Comparison of ENCODE assay signal across 19 cellular contexts in the genomic region with DNA sequence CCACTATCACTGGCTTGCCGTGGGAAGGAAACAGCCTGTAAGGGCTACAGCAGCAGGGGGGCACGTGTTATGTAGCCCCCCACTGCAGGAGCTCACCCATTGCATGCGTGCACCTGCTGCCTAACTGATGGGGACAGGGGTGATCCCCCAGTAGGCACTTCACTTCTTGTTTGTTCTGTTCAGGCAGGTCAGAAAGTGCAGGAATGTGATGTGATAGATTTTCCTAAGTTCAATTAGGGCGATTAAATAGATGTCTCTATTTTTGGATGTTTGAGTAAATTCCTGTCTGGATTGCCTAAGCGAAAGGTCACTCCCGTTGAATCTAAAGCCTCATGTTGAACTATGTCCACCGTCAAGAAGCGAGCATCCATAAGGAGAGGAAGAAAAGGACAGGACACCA.
DNase-seq lines count a peak whose midpoint lies in the region; ATAC-seq and TF ChIP-seq lines count a peak whose summit lies in the region.
"Had no signal": no experiment of that assay in that cellular context is flagged by ENCODE, and none has a peak within 500 bp of the region (broad histone marks: within the 10 kb centered on the region; RNA-seq: fewer than 3 reads in every experiment).

No MANE protein-coding gene starts in this region.

- DNase-seq in endothelial cell (ENCODE audit: low spot score): no peak
- no peak for DNase-seq in ecto neural progenitor cell (ENCODE audit: low spot score)
- no peak for DNase-seq in activated naive CD8-positive, alpha-beta T cell treated with anti-CD3 and anti-CD28 coated beads, Interleukin-2, amount 50 U/mL, for 24 hours
- DNase-seq in AG20443 (ENCODE audit: low spot score): no peak
- DNase-seq: ACHN; AML-193; Calu3; CD4-positive, alpha-beta memory T cell; DMS79 treated with DMSO at 0.1 percent for 48 hours; GF-D8; HCEC 1CT; HFFc6; IMR-90 had no signal

- WGBS in liver: 29% methylated on average over 8 of the region's 8 CpGs

- peak; percentile 27 to 37 for TF ChIP-seq RAD21 in liver (IDR thresholded peaks at IDR 0.05)

- H3K9me3 ChIP-seq in HEK293 (ENCODE audit: control insufficient read depth, insufficient read depth, low read depth, low read length) (no peaks in the 10 kb centered on the region), liver (ENCODE audit: control insufficient read depth in 4 of 4, low read length in 3 of 4) (no peaks in the 10 kb centered on the region)

- H3K27me3 Mint-ChIP-seq in endothelial cell (ENCODE audit: unreplicated experiment): peaks cover 2% of the 10 kb centered on the region
- H3K27me3 Mint-ChIP-seq in activated naive CD8-positive, alpha-beta T cell treated with anti-CD3 and anti-CD28 coated beads, Interleukin-2, amount 50 U/mL, for 24 hours: peaks cover 10% of the 10 kb centered on the region

- H3K4me1 ChIP-seq in HEK293 (ENCODE audit: control insufficient read depth, insufficient read depth, low read length) (peaks cover 4% of the 10 kb centered on the region), liver (ENCODE audit: control insufficient read depth in 4 of 4, insufficient read depth in 4 of 4, low read length in 3 of 4) (peaks cover 7 to 29% (median 20%) of the 10 kb centered on the region in 4 donors)

- H3K4me1 Mint-ChIP-seq in endothelial cell (ENCODE audit: unreplicated experiment): no peaks in the 10 kb centered on the region
- no peaks in the 10 kb centered on the region for H3K4me1 Mint-ChIP-seq in activated naive CD8-positive, alpha-beta T cell treated with anti-CD3 and anti-CD28 coated beads, Interleukin-2, amount 50 U/mL, for 24 hours
- H3K4me1 Mint-ChIP-seq: CD4-positive, alpha-beta memory T cell; GM23338 had no signal

- POLR2A ChIA-PET in HEK293 (lab: Yijun Ruan, JAX): no interaction called here

- H3K27me3 ChIP-seq in liver (ENCODE audit: control insufficient read depth in 4 of 4, insufficient read depth in 4 of 4, low read length in 3 of 4): no peaks in the 10 kb centered on the region

- H3K4me3 ChIP-seq in HEK293 (ENCODE audit: low read depth, low read length) (no peak overlapping the region), liver (ENCODE audit: low read depth in 1 of 3, low read length in 3 of 3) (no peak overlapping the region)
- H3K4me3 ChIP-seq: GM23338, K562 had no signal

- peaks cover 8% of the 10 kb centered on the region for H3K9me3 Mint-ChIP-seq in endothelial cell (ENCODE audit: unreplicated experiment)
- H3K9me3 Mint-ChIP-seq in activated naive CD8-positive, alpha-beta T cell treated with anti-CD3 and anti-CD28 coated beads, Interleukin-2, amount 50 U/mL, for 24 hours: no peaks in the 10 kb centered on the region
- H3K9me3 Mint-ChIP-seq: HFFc6 had no signal

- no peak overlapping the region for H3K27ac Mint-ChIP-seq in endothelial cell (ENCODE audit: unreplicated experiment)
- H3K27ac Mint-ChIP-seq in activated naive CD8-positive, alpha-beta T cell treated with anti-CD3 and anti-CD28 coated beads, Interleukin-2, amount 50 U/mL, for 24 hours: no peak overlapping the region
- H3K27ac Mint-ChIP-seq: CD4-positive, alpha-beta memory T cell; GM23338; HFFc6 had no signal

- H3K9ac ChIP-seq in liver (ENCODE audit: low read depth in 1 of 2, low read length in 2 of 2): no peak overlapping the region

- H3K27ac ChIP-seq in HEK293 (ENCODE audit: extremely low read depth, low read depth, low read length) (no peak overlapping the region), liver (ENCODE audit: low read depth in 1 of 2, low read length in 2 of 2) (peak overlapping the region; percentile 93 to 99)
- H3K27ac ChIP-seq: C4-2B had no signal

- H3K4me3 Mint-ChIP-seq in endothelial cell (ENCODE audit: unreplicated experiment): peak overlapping the region; percentile 26
- no peak overlapping the region for H3K4me3 Mint-ChIP-seq in activated naive CD8-positive, alpha-beta T cell treated with anti-CD3 and anti-CD28 coated beads, Interleukin-2, amount 50 U/mL, for 24 hours
- H3K4me3 Mint-ChIP-seq: CD4-positive, alpha-beta memory T cell; GM23338; HFFc6 had no signal

- CTCF ChIA-PET in HEK293 (lab: Yijun Ruan, JAX): no interaction called here

- TF ChIP-seq CTCF in HEK293 (tag by site-specific recombination; IDR thresholded peaks at IDR 0.05): no peak
- no peak for TF ChIP-seq CTCF in endothelial cell (IDR thresholded peaks at IDR 0.05; ENCODE audit: unreplicated experiment)
- no peak for TF ChIP-seq CTCF in liver (IDR thresholded peaks at IDR 0.05; ENCODE audit: low read depth, low read length, missing input control)

- ATAC-seq in HG02763 (IDR thresholded peaks at IDR 0.05; ENCODE audit: unreplicated experiment): no peak
- no peak for ATAC-seq in activated naive CD8-positive, alpha-beta T cell treated with anti-CD3 and anti-CD28 coated beads, Interleukin-2, amount 50 U/mL, for 24 hours
- ATAC-seq: GM23338, K562 had no signal

- H3K36me3 ChIP-seq in HEK293 (ENCODE audit: control insufficient read depth in 2 of 2, insufficient read depth in 1 of 2, low read length in 2 of 2) (no peaks in the 10 kb centered on the region), liver (ENCODE audit: control insufficient read depth in 4 of 4, insufficient read depth in 3 of 4, low read depth in 1 of 4, low read length in 3 of 4) (no peaks in the 10 kb centered on the region)

- peaks cover 13% of the 10 kb centered on the region for H3K36me3 Mint-ChIP-seq in endothelial cell (ENCODE audit: low read depth, unreplicated experiment)
- no peaks in the 10 kb centered on the region for H3K36me3 Mint-ChIP-seq in activated naive CD8-positive, alpha-beta T cell treated with anti-CD3 and anti-CD28 coated beads, Interleukin-2, amount 50 U/mL, for 24 hours (ENCODE audit: low read depth)
- H3K36me3 Mint-ChIP-seq: CD4-positive, alpha-beta memory T cell had no signal

TF ChIP-seq in HEK293, 187 proteins besides CTCF, POLR2A, EP300 and RAD21:
- no peak for TF ChIP-seq ZNF394 (tag by site-specific recombination; IDR thresholded peaks at IDR 0.05; ENCODE audit: borderline replicate concordance)
- no peak for TF ChIP-seq SALL2 (tag by site-specific recombination; IDR thresholded peaks at IDR 0.05; ENCODE audit: borderline replicate concordance)
- peak; percentile 30; the same call in 1 of the 2 replicates for TF ChIP-seq ZIC2 (tag by site-specific recombination; IDR thresholded peaks at IDR 0.05)
- TF ChIP-seq ZNF155 (tag by site-specific recombination; IDR thresholded peaks at IDR 0.05): no peak
- TF ChIP-seq, protein P1, sequence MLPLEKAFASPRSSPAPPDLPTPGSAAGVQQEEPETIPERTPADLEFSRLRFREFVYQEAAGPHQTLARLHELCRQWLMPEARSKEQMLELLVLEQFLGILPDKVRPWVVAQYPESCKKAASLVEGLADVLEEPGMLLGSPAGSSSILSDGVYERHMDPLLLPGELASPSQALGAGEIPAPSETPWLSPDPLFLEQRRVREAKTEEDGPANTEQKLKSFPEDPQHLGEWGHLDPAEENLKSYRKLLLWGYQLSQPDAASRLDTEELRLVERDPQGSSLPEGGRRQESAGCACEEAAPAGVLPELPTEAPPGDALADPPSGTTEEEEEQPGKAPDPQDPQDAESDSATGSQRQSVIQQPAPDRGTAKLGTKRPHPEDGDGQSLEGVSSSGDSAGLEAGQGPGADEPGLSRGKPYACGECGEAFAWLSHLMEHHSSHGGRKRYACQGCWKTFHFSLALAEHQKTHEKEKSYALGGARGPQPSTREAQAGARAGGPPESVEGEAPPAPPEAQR (tag by site-specific recombination; IDR thresholded peaks at IDR 0.05): no peak

TF ChIP-seq in liver, 16 proteins besides CTCF, POLR2A, EP300 and RAD21 (continues in another document):
- TF ChIP-seq NR2F2 (IDR thresholded peaks at IDR 0.05) (no peak), EGR1 (IDR thresholded peaks at IDR 0.05; ENCODE audit: low read depth in 2 of 2) (peak in 1 of 2 donors; percentile 88), FOXA2 (IDR thresholded peaks at IDR 0.05) (peak; percentile 68), HNF4G (IDR thresholded peaks at IDR 0.05) (peak; percentile 65), RXRA (IDR thresholded peaks at IDR 0.05) (peak; percentile 96 to 98)
- TF ChIP-seq, protein P2, sequence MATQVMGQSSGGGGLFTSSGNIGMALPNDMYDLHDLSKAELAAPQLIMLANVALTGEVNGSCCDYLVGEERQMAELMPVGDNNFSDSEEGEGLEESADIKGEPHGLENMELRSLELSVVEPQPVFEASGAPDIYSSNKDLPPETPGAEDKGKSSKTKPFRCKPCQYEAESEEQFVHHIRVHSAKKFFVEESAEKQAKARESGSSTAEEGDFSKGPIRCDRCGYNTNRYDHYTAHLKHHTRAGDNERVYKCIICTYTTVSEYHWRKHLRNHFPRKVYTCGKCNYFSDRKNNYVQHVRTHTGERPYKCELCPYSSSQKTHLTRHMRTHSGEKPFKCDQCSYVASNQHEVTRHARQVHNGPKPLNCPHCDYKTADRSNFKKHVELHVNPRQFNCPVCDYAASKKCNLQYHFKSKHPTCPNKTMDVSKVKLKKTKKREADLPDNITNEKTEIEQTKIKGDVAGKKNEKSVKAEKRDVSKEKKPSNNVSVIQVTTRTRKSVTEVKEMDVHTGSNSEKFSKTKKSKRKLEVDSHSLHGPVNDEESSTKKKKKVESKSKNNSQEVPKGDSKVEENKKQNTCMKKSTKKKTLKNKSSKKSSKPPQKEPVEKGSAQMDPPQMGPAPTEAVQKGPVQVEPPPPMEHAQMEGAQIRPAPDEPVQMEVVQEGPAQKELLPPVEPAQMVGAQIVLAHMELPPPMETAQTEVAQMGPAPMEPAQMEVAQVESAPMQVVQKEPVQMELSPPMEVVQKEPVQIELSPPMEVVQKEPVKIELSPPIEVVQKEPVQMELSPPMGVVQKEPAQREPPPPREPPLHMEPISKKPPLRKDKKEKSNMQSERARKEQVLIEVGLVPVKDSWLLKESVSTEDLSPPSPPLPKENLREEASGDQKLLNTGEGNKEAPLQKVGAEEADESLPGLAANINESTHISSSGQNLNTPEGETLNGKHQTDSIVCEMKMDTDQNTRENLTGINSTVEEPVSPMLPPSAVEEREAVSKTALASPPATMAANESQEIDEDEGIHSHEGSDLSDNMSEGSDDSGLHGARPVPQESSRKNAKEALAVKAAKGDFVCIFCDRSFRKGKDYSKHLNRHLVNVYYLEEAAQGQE (IDR thresholded peaks at IDR 0.05): peak; percentile 10
- TF ChIP-seq, protein P3, sequence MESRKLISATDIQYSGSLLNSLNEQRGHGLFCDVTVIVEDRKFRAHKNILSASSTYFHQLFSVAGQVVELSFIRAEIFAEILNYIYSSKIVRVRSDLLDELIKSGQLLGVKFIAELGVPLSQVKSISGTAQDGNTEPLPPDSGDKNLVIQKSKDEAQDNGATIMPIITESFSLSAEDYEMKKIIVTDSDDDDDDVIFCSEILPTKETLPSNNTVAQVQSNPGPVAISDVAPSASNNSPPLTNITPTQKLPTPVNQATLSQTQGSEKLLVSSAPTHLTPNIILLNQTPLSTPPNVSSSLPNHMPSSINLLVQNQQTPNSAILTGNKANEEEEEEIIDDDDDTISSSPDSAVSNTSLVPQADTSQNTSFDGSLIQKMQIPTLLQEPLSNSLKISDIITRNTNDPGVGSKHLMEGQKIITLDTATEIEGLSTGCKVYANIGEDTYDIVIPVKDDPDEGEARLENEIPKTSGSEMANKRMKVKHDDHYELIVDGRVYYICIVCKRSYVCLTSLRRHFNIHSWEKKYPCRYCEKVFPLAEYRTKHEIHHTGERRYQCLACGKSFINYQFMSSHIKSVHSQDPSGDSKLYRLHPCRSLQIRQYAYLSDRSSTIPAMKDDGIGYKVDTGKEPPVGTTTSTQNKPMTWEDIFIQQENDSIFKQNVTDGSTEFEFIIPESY (IDR thresholded peaks at IDR 0.05): peak; percentile 62
